In the genomic region with DNA sequence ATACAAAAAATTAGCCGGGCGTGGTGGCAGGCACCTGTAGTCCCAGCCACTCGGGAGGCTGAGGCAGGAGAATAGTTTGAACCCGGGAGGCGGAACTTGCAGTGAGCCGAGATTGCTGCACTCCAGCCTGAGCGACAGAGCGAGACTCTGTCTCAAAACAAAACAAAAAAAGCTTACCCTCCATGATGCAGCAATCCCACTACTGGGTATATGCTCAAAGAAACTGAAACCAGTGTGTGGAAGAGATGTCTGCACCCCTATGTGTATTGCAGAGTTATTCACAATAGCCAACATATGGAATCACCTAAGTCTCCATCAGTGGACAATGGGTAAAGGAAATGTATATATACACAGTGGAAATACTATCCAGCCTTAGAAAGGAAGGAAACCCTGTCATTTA, we compare ENCODE assay signal across 29 cellular contexts. TPM values are rescaled to one million over a fixed set of nuclear protein-coding genes. Genes with fewer than 3 reads are reported as not detected.
"Had no signal": no experiment of that assay in that cellular context is flagged by ENCODE, and none has a peak within 500 bp of the region (broad histone marks: within the 10 kb centered on the region; RNA-seq: fewer than 3 reads in every experiment).

No MANE protein-coding gene starts in this region.

- H3K4me1 ChIP-seq: testis, thyroid gland, tibial artery, tibial nerve, transverse colon, upper lobe of right lung, uterus, vagina had no signal

- H3K9me3 ChIP-seq: suprapubic skin, testis, thoracic aorta, thyroid gland, tibial artery, tibial nerve, transverse colon, upper lobe of left lung, upper lobe of right lung, uterus, vagina had no signal

- H3K4me3 ChIP-seq: stomach, suprapubic skin, testis, thoracic aorta, thyroid gland, tibial artery, tibial nerve, transverse colon, upper lobe of left lung, upper lobe of right lung, uterus, vagina had no signal

- DNase-seq: stimulated activated CD4-positive, alpha-beta T cell treated with anti-CD3 and anti-CD28 coated beads, Interleukin-2, amount 100 ng/mL, for 48 hours; stimulated activated CD4-positive, alpha-beta T cell treated with anti-CD3 and anti-CD28 coated beads, Interleukin-4, amount 100 ng/mL, for 1 hour; stimulated activated CD4-positive, alpha-beta T cell treated with anti-CD3 and anti-CD28 coated beads, Interleukin-4, amount 100 ng/mL, for 24 hours; stimulated activated CD4-positive, alpha-beta T cell treated with anti-CD3 and anti-CD28 coated beads, Interleukin-4, amount 100 ng/mL, for 4 hours; stimulated activated CD8-positive, alpha-beta memory T cell treated with anti-CD3 and anti-CD28 coated beads, Interleukin-4, amount 100 ng/mL, for 48 hours; stimulated activated naive B cell treated with anti-CD40 and anti-IgM and Interleukin-4, amounts not matched to agents 10 μg/mL and 1 μg/mL and 100 μg/mL, for 72 hours; stimulated activated naive CD4-positive, alpha-beta T cell; stimulated activated naive CD4-positive, alpha-beta T cell treated with Interleukin-2 at 50 U/mL for 16 hours; stimulated activated naive CD8-positive, alpha-beta T cell treated with anti-CD3 and anti-CD28 coated beads, Interleukin-15, amount 100 ng/mL, for 72 hours; stimulated activated naive CD8-positive, alpha-beta T cell treated with anti-CD3 and anti-CD28 coated beads, Interleukin-15, Interleukin-2, amounts not matched to agents 100 U/mL and 50 U/mL, for 24 hours; stomach; substantia nigra; testis; thyroid gland; tibial artery; transverse colon; trophoblast cell; upper lobe of left lung; upper lobe of right lung; uterus had no signal

- H3K27me3 ChIP-seq: testis, thyroid gland, upper lobe of left lung, uterus, vagina had no signal

- H3K27ac ChIP-seq: stomach, suprapubic skin, testis, thoracic aorta, thyroid gland, tibial artery, tibial nerve, transverse colon, upper lobe of left lung, upper lobe of right lung, uterus, vagina had no signal

- FAIRE-seq: urothelium cell line had no signal

- ATAC-seq: stimulated activated effector memory CD8-positive, alpha-beta T cell treated with anti-CD3 and anti-CD28 coated beads, Interleukin-12 subunit alpha, Interleukin-12 subunit beta, amount 100 ng/mL, for 72 hours; stimulated activated memory B cell treated with anti-CD40 and anti-IgM and Interleukin-4, amounts not matched to agents 10 μg/mL and 1 μg/mL and 100 μg/mL, for 72 hours; stimulated activated naive CD8-positive, alpha-beta T cell treated with anti-CD3 and anti-CD28 coated beads, Interleukin-15, amount 100 ng/mL, for 72 hours; stimulated activated naive CD8-positive, alpha-beta T cell treated with anti-CD3 and anti-CD28 coated beads, Interleukin-15, Interleukin-2, amounts not matched to agents 100 U/mL and 50 U/mL, for 24 hours; upper lobe of right lung had no signal

- H3K36me3 ChIP-seq: stomach, suprapubic skin, thoracic aorta, thyroid gland, tibial artery, tibial nerve, transverse colon, upper lobe of left lung, upper lobe of right lung, uterus, vagina had no signal

RNA-seq across cellular contexts. Expression of a gene that starts 19.6 kb away (rescaled TPM):
- total RNA-seq: thoracic aorta, upper lobe of left lung, upper lobe of right lung had no signal

RNA-seq across cellular contexts. Expression of a gene that starts 56.7 kb away (rescaled TPM):
- total RNA-seq: stomach, temporal lobe, thoracic aorta, thyroid gland, tibial nerve, urinary bladder, uterus, vagina had no signal
- polyA plus RNA-seq: stomach, urinary bladder had no signal
